8 cellular contexts compared by ENCODE assay signal in the genomic region with DNA sequence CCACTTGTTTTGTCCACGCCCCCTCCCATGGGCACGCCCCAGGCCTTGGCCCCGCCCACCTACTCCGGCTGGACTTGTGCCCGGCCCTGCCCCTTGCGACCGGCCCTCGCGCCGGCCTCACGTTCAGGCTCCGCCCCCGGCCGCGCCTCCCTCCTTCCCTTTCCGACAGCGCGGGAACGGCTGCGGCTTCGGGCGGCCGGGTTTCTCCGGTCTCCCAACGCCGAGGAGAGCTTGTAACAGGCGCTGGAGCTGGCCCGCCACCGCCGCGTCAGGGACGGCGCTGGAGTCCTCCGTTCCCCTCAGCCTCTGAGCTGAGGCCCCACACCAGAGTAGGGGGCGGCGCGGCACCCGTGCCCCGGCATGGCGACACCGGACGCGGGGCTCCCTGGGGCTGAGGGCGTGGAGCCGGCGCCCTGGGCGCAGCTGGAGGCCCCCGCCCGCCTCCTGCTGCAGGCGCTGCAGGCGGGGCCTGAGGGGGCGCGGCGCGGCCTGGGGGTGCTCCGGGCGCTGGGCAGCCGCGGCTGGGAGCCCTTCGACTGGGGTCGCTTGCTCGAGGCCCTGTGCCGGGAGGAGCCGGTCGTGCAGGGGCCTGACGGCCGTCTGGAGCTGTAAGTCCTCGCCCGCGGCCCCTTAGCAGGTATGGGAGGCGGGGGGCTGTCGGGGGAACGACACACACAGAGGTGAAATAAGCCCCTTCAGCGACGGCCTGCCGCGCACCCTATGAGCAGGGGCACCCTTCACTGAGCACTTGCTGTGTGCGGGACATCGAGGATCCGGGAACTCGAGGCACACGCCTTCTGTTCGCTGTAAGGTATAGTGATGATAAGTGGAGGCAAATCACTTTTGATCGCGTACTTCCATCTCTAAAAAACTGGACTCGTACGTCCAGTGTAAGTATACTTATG. TPM values are rescaled to one million over a fixed set of nuclear protein-coding genes. Genes with fewer than 3 reads are reported as not detected.
DNase-seq lines count a peak whose midpoint lies in the region; TF ChIP-seq lines count a peak whose summit lies in the region.

A gene with protein sequence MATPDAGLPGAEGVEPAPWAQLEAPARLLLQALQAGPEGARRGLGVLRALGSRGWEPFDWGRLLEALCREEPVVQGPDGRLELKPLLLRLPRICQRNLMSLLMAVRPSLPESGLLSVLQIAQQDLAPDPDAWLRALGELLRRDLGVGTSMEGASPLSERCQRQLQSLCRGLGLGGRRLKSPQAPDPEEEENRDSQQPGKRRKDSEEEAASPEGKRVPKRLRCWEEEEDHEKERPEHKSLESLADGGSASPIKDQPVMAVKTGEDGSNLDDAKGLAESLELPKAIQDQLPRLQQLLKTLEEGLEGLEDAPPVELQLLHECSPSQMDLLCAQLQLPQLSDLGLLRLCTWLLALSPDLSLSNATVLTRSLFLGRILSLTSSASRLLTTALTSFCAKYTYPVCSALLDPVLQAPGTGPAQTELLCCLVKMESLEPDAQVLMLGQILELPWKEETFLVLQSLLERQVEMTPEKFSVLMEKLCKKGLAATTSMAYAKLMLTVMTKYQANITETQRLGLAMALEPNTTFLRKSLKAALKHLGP (plus strand): TSS at position 153 of the 905 bp plus-strand sequence. CDS start 208 bp downstream, at position 361.

- peak within 1 kb of the TSS in 1 of 2 experiments; percentile 43 for H3K4ac ChIP-seq in mesenchymal stem cell (ENCODE audit: low read depth in 1 of 2, low read length in 2 of 2)

- no peaks in the 10 kb centered on the region for H3K27me3 ChIP-seq in effector memory CD4-positive, alpha-beta T cell (replicated peaks; ENCODE audit: control insufficient read depth, insufficient read depth, low read length, poor library complexity, severe bottlenecking)
- H3K27me3 ChIP-seq in mesenchymal stem cell (ENCODE audit: control insufficient read depth in 1 of 2, insufficient read depth in 1 of 2, low read length in 2 of 2) = peaks cover 8 to 12% of the 10 kb centered on the region in 2 experiments

- no peak within 1 kb of the TSS for H2BK15ac ChIP-seq in mesenchymal stem cell (ENCODE audit: low read depth, poor library complexity, severe bottlenecking)

- H4K91ac ChIP-seq in mesenchymal stem cell (ENCODE audit: low read length) = peak within 1 kb of the TSS; percentile 84

- peak within 1 kb of the TSS; percentile 74 for H4K8ac ChIP-seq in mesenchymal stem cell (ENCODE audit: low read length)

- WGBS in mesenchymal stem cell = under 1% methylated on average over 60 of the region's 87 CpGs

- H3K4me3 ChIP-seq in effector memory CD4-positive, alpha-beta T cell (ENCODE audit: insufficient read depth, low read depth, low read length, poor library complexity, severe bottlenecking) = peak within 1 kb of the TSS; percentile 78
- H3K4me3 ChIP-seq in mesenchymal stem cell (ENCODE audit: insufficient read depth in 1 of 2, low read depth in 1 of 2, low read length in 2 of 2) = peak within 1 kb of the TSS; percentile 82 to 85

- H3K4me1 ChIP-seq in effector memory CD4-positive, alpha-beta T cell (ENCODE audit: control insufficient read depth, insufficient read depth, low read length, poor library complexity, severe bottlenecking) = peaks cover 10% of the 10 kb centered on the region
- H3K4me1 ChIP-seq in mesenchymal stem cell (ENCODE audit: control insufficient read depth, insufficient read depth, low read depth, low read length) = peaks cover 10% of the 10 kb centered on the region

- peak; percentile 91 for DNase-seq in COLO668 (lab: John Stamatoyannopoulos, UW; ENCODE audit: unreplicated experiment)
- DNase-seq in GM20000 (ENCODE audit: low spot score) = peak; percentile 98
- DNase-seq in HT-29 (ENCODE audit: low spot score) = peak; percentile 92
- peak; percentile 42 for DNase-seq in NK-92 (lab: John Stamatoyannopoulos, UW; ENCODE audit: unreplicated experiment)
- DNase-seq in activated CD8-positive, alpha-beta memory T cell treated with anti-CD3 and anti-CD28 coated beads for 4 hours (ENCODE audit: low read depth in 2 of 2) = peak; percentile 74 to 79
- DNase-seq in effector memory CD4-positive, alpha-beta T cell = peak; percentile 83 to 91 (median 87)
- DNase-seq in mesenchymal stem cell = peak; percentile 92
- peak; percentile 79 for DNase-seq in stimulated activated CD8-positive, alpha-beta memory T cell treated with anti-CD3 and anti-CD28 coated beads, Interleukin-12 subunit alpha, Interleukin-12 subunit beta, amount 100 ng/mL, for 1 hour (ENCODE audit: low read depth)

- no peak within 1 kb of the TSS for H2AK5ac ChIP-seq in mesenchymal stem cell (ENCODE audit: low read length, severe bottlenecking)

- no peaks in the 10 kb centered on the region for H3K79me1 ChIP-seq in mesenchymal stem cell (replicated peaks; ENCODE audit: low read length, poor library complexity, severe bottlenecking)

- no peak for TF ChIP-seq CTCF in GM20000 (IDR thresholded peaks at IDR 0.05; ENCODE audit: extremely low read depth, missing control alignments)

- peak within 1 kb of the TSS; percentile 89 for H3K18ac ChIP-seq in mesenchymal stem cell (ENCODE audit: low read depth in 1 of 2, low read length in 2 of 2)

- H3K9ac ChIP-seq in mesenchymal stem cell (ENCODE audit: low read length) = peak within 1 kb of the TSS; percentile 76

- H3K23ac ChIP-seq in mesenchymal stem cell (ENCODE audit: low read length in 2 of 2) = peak within 1 kb of the TSS in 1 of 2 experiments; percentile 89

- peak within 1 kb of the TSS; percentile 59 for H3K27ac ChIP-seq in effector memory CD4-positive, alpha-beta T cell (ENCODE audit: insufficient read depth, low read length, poor library complexity, severe bottlenecking)
- H3K27ac ChIP-seq in mesenchymal stem cell (ENCODE audit: low read length, poor library complexity, severe bottlenecking) = no peak within 1 kb of the TSS

- peak within 1 kb of the TSS in 1 of 2 experiments; percentile 63 for H2BK12ac ChIP-seq in mesenchymal stem cell (ENCODE audit: low read length in 2 of 2)

- peak within 1 kb of the TSS; percentile 100 for H3K4me2 ChIP-seq in mesenchymal stem cell (ENCODE audit: low read length, poor library complexity, severe bottlenecking)

- no peak within 1 kb of the TSS for H2BK5ac ChIP-seq in mesenchymal stem cell (ENCODE audit: low read depth, low read length, poor library complexity, severe bottlenecking)

- H3K9me3 ChIP-seq in effector memory CD4-positive, alpha-beta T cell (ENCODE audit: control insufficient read depth, low read length) = no peaks in the 10 kb centered on the region
- no peaks in the 10 kb centered on the region for H3K9me3 ChIP-seq in mesenchymal stem cell (ENCODE audit: control insufficient read depth, low read length)

- no peaks in the 10 kb centered on the region for H3K36me3 ChIP-seq in effector memory CD4-positive, alpha-beta T cell (ENCODE audit: control insufficient read depth, insufficient read depth, low read length)
- H3K36me3 ChIP-seq in mesenchymal stem cell (ENCODE audit: control insufficient read depth in 1 of 2, insufficient read depth in 2 of 2, low read depth in 1 of 2, low read length in 2 of 2) = peaks cover 3 to 9% of the 10 kb centered on the region in 2 experiments

- peak within 1 kb of the TSS; percentile 79 for H2AFZ ChIP-seq in mesenchymal stem cell (ENCODE audit: low read depth, low read length)

- peak within 1 kb of the TSS; percentile 24 for H2BK120ac ChIP-seq in mesenchymal stem cell (ENCODE audit: low read depth, low read length)

- H3K14ac ChIP-seq in mesenchymal stem cell (ENCODE audit: low read length in 2 of 2) = peak within 1 kb of the TSS in 1 of 2 experiments; percentile 78

RNA-seq across cellular contexts. Expression of the gene that starts here (rescaled TPM):
- total RNA-seq in HT-29 (2014; rRNA removed; shearing (Covaris generic)) = 7.4 and 8.6 TPM in 2 replicates
- 2.3 TPM for polyA plus RNA-seq in mesenchymal stem cell (2013, experiment 1 of 2)
- polyA plus RNA-seq in mesenchymal stem cell (2013, experiment 2 of 2) = 2.3 TPM

Comparison
In these comparisons a context has a peak if more than half of its experiments do, and no peak if none do; other contexts are left out.
1. DNase-seq: peak in every context shown above with its lines; median percentile 98 in GM20000; 92 in HT-29; 92 in mesenchymal stem cell; 91 in COLO668; 87 in effector memory CD4-positive, alpha-beta T cell; 79 in stimulated activated CD8-positive, alpha-beta memory T cell treated with anti-CD3 and anti-CD28 coated beads, Interleukin-12 subunit alpha, Interleukin-12 subunit beta, amount 100 ng/mL, for 1 hour; 76 in activated CD8-positive, alpha-beta memory T cell treated with anti-CD3 and anti-CD28 coated beads for 4 hours; 42 in NK-92.